ENCODE assay signal across 10 cellular contexts in the genomic region with DNA sequence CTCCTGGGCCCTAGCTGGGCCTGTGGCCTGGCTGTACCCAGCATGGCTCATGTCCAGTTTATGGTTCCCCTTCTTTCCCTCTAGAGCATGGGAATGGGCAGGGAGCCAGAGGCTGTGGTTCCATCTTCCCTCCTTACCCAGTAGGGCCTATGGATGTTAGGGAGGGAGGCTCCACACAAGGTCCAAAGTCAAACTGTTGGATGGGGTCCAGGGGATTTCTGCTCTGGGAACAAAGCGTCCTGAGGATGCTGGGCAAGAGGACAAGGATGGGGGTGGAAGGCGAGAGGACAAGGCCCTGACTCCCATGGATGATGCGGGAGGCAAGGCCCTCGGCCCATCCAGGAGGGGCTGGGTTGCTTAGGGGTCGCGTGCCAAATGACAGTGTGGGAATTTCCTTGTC. TPM values are rescaled to one million over a fixed set of nuclear protein-coding genes. Genes with fewer than 3 reads are reported as not detected.
DNase-seq lines count a peak whose midpoint lies in the region; ATAC-seq and TF ChIP-seq lines count a peak whose summit lies in the region.
"Had no signal": no experiment of that assay in that cellular context is flagged by ENCODE, and none has a peak within 500 bp of the region (broad histone marks: within the 10 kb centered on the region; RNA-seq: fewer than 3 reads in every experiment).

No MANE protein-coding gene starts in this region.

- H3K27me3 ChIP-seq in lower lobe of right lung (ENCODE audit: low read depth), result no peaks in the 10 kb centered on the region

- peak overlapping the region in 1 of 2 donors; percentile 6 for H3K4me3 Mint-ChIP-seq in stimulated activated naive B cell treated with anti-CD40 and anti-IgM and Interleukin-4, amounts not matched to agents 10 μg/mL and 1 μg/mL and 100 μg/mL, for 72 hours
- H3K4me3 Mint-ChIP-seq: naive thymus-derived CD4-positive, alpha-beta T cell had no signal

- H3K9me3 ChIP-seq in lower lobe of right lung, result no peaks in the 10 kb centered on the region

- H3K4me1 Mint-ChIP-seq in stimulated activated naive B cell treated with anti-CD40 and anti-IgM and Interleukin-4, amounts not matched to agents 10 μg/mL and 1 μg/mL and 100 μg/mL, for 72 hours, result peaks cover 22 to 34% of the 10 kb centered on the region in 2 donors

- H3K4me1 ChIP-seq in lower lobe of right lung, result peaks cover 48% of the 10 kb centered on the region

- no peak overlapping the region for H3K4me3 ChIP-seq in epithelial cell of proximal tubule (ENCODE audit: low read depth, low read length)
- H3K4me3 ChIP-seq in lower lobe of right lung, result no peak overlapping the region

- DNase-seq in M059J (ENCODE audit: low read depth), result peak; percentile 97
- DNase-seq in epithelial cell of proximal tubule (ENCODE audit: low read depth), result peak; percentile 73
- no peak for DNase-seq in lower lobe of right lung
- no peak for DNase-seq in stimulated activated naive B cell treated with anti-CD40 and anti-IgM and Interleukin-4, amounts not matched to agents 10 μg/mL and 1 μg/mL and 100 μg/mL, for 72 hours
- no peak for DNase-seq in NCI-H1417 treated with DMSO at 0.1 percent for 48 hours (lab: John Stamatoyannopoulos, UW)
- DNase-seq in HuH-7 (ENCODE audit: low spot score), result no peak
- DNase-seq in HPDE6-E6E7 (ENCODE audit: extremely low spot score), result no peak
- DNase-seq: naive thymus-derived CD4-positive, alpha-beta T cell; WERI-Rb-1 had no signal

- H3K9me3 Mint-ChIP-seq in stimulated activated naive B cell treated with anti-CD40 and anti-IgM and Interleukin-4, amounts not matched to agents 10 μg/mL and 1 μg/mL and 100 μg/mL, for 72 hours, result peaks cover 0 to 4% of the 10 kb centered on the region in 2 donors

- peak; percentile 31 to 53 for ATAC-seq in lower lobe of right lung
- no peak for ATAC-seq in stimulated activated naive B cell treated with anti-CD40 and anti-IgM and Interleukin-4, amounts not matched to agents 10 μg/mL and 1 μg/mL and 100 μg/mL, for 72 hours (replicated peaks)
- no peak for ATAC-seq in HG03439 (IDR thresholded peaks at IDR 0.05; ENCODE audit: unreplicated experiment)
- ATAC-seq: naive thymus-derived CD4-positive, alpha-beta T cell had no signal

- peak overlapping the region; percentile 77 for H3K27ac ChIP-seq in lower lobe of right lung
- H3K27ac ChIP-seq: WERI-Rb-1 had no signal

- TF ChIP-seq CTCF in epithelial cell of proximal tubule (conservative IDR thresholded peaks at IDR 0.05; ENCODE audit: low read depth, low read length), result no peak
- no peak for TF ChIP-seq CTCF in lower lobe of right lung (IDR thresholded peaks at IDR 0.05)

- peaks cover 69 to 81% of the 10 kb centered on the region in 2 donors for H3K36me3 Mint-ChIP-seq in stimulated activated naive B cell treated with anti-CD40 and anti-IgM and Interleukin-4, amounts not matched to agents 10 μg/mL and 1 μg/mL and 100 μg/mL, for 72 hours

- H3K27ac Mint-ChIP-seq in stimulated activated naive B cell treated with anti-CD40 and anti-IgM and Interleukin-4, amounts not matched to agents 10 μg/mL and 1 μg/mL and 100 μg/mL, for 72 hours, result peak overlapping the region; percentile 86
- H3K27ac Mint-ChIP-seq: naive thymus-derived CD4-positive, alpha-beta T cell had no signal

- peaks cover 74% of the 10 kb centered on the region for H3K36me3 ChIP-seq in lower lobe of right lung
- H3K36me3 ChIP-seq: WERI-Rb-1 had no signal

- peaks cover 0 to 9% of the 10 kb centered on the region in 2 donors for H3K27me3 Mint-ChIP-seq in stimulated activated naive B cell treated with anti-CD40 and anti-IgM and Interleukin-4, amounts not matched to agents 10 μg/mL and 1 μg/mL and 100 μg/mL, for 72 hours
- H3K27me3 Mint-ChIP-seq: naive thymus-derived CD4-positive, alpha-beta T cell had no signal

- intact Hi-C loops in lower lobe of right lung (cut with DNase I), result no loop called here

RNA-seq across cellular contexts. Expression of gene CSF1, which starts 17.3 kb away (rescaled TPM):
- 92.8 and 118 TPM in 2 replicates for total RNA-seq in M059J (2014; rRNA removed; shearing (Covaris generic))
- total RNA-seq in epithelial cell of proximal tubule (12.6 and 20.1 TPM in 2 replicates), lower lobe of right lung (64.3 TPM)

RNA-seq across cellular contexts. Expression of gene AHCYL1, which starts 56.7 kb away (rescaled TPM):
- total RNA-seq in M059J (2014; rRNA removed; shearing (Covaris generic)), result 40.6 and 64.3 TPM in 2 replicates
- total RNA-seq in epithelial cell of proximal tubule (46.4 and 54.9 TPM in 2 replicates), lower lobe of right lung (83.9 TPM)

Comparison
In these comparisons a context has a peak if more than half of its experiments do, and no peak if none do; other contexts are left out.
1. DNase-seq: peak in M059J (single experiment) and epithelial cell of proximal tubule (single experiment); none in lower lobe of right lung (single experiment), stimulated activated naive B cell treated with anti-CD40 and anti-IgM and Interleukin-4, amounts not matched to agents 10 μg/mL and 1 μg/mL and 100 μg/mL, for 72 hours (single experiment), NCI-H1417 treated with DMSO at 0.1 percent for 48 hours (single experiment), HuH-7 (single experiment) and HPDE6-E6E7 (single experiment).
2. ATAC-seq: peak in lower lobe of right lung (2 of 2); none in stimulated activated naive B cell treated with anti-CD40 and anti-IgM and Interleukin-4, amounts not matched to agents 10 μg/mL and 1 μg/mL and 100 μg/mL, for 72 hours (0 of 2) and HG03439 (single experiment).